In the genomic region with DNA sequence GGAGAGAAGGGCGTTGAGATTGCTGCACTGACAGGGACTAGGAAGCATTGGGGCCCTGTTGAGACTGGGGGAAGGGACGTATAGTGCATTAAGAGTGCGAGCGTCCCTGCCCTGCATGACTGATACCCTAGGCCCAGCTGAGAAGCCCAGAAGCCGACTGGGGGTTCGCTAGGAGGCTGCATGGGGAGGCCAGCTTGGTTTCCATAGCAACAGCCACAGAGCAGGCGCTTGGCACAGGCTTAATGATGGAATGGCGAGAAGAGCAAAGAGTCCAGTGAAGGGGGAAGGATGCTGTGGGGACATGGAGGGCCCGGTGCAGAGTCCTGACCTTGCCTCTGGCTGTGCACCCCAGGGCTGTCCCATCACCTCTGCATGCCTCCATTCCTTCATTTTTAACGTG, we compare ENCODE assay signal across 1 cellular context.
TF ChIP-seq lines count a peak whose summit lies in the region.

No MANE protein-coding gene starts in this region.

TF ChIP-seq in HepG2, 621 proteins besides CTCF, POLR2A, EP300 and RAD21 (continued from another document):
- TF ChIP-seq, protein P1, sequence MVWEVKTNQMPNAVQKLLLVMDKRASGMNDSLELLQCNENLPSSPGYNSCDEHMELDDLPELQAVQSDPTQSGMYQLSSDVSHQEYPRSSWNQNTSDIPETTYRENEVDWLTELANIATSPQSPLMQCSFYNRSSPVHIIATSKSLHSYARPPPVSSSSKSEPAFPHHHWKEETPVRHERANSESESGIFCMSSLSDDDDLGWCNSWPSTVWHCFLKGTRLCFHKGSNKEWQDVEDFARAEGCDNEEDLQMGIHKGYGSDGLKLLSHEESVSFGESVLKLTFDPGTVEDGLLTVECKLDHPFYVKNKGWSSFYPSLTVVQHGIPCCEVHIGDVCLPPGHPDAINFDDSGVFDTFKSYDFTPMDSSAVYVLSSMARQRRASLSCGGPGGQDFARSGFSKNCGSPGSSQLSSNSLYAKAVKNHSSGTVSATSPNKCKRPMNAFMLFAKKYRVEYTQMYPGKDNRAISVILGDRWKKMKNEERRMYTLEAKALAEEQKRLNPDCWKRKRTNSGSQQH (CRISPR knock-in tag; IDR thresholded peaks at IDR 0.05; ENCODE audit: low read depth) = no peak
- peak; percentile 19; the same call in 1 of the 2 replicates for TF ChIP-seq RFX1 (IDR thresholded peaks at IDR 0.05)
